In genomic region chr14:56338674-56339073, GRCh38 we compare ENCODE assay signal across 22 cellular contexts.
DNase-seq lines count a peak whose midpoint lies in the region; ATAC-seq and TF ChIP-seq lines count a peak whose summit lies in the region.
"Had no signal": no experiment of that assay in that cellular context is flagged by ENCODE, and none has a peak within 500 bp of the region (broad histone marks: within the 10 kb centered on the region; RNA-seq: fewer than 3 reads in every experiment).

No MANE protein-coding gene starts in this region.

- H2BK20ac ChIP-seq in IMR-90 (ENCODE audit: low read depth, low read length): peak overlapping the region; percentile 99

- intact Hi-C loops in IMR-90 (cut with micrococcal nuclease): no loop called here

- H2AK9ac ChIP-seq in IMR-90 (replicated peaks; ENCODE audit: low read depth, low read length, poor library complexity): no peak overlapping the region

- CTCF ChIA-PET in IMR-90 (lab: Yijun Ruan, JAX): interaction anchor here (1.2 kb wide), 1 partner anchor 607 kb away, joined by 3 read pairs; no protein-coding TSS in a partner anchor

- no peaks in the 10 kb centered on the region for H3K79me1 ChIP-seq in IMR-90 (ENCODE audit: low read depth in 1 of 2, low read length in 2 of 2)

- H3K36me3 Mint-ChIP-seq in glutamatergic neuron (ENCODE audit: unreplicated experiment): no peaks in the 10 kb centered on the region
- no peaks in the 10 kb centered on the region for H3K36me3 Mint-ChIP-seq in mesothelial cell of epicardium
- H3K36me3 Mint-ChIP-seq: IgD-negative memory B cell, T-cell had no signal

- no peak for TF ChIP-seq CTCF in IMR-90 (conservative IDR thresholded peaks at IDR 0.05; ENCODE audit: low read depth, low read length)
- TF ChIP-seq CTCF in glutamatergic neuron (IDR thresholded peaks at IDR 0.05; ENCODE audit: partially characterized antibody, unreplicated experiment): no peak
- TF ChIP-seq CTCF in mesothelial cell of epicardium (IDR thresholded peaks at IDR 0.05; ENCODE audit: unreplicated experiment): no peak

- no peak overlapping the region for H3K56ac ChIP-seq in IMR-90 (ENCODE audit: extremely low read depth, insufficient read depth, low read length)

- no peaks in the 10 kb centered on the region for H3K27me3 ChIP-seq in IMR-90 (ENCODE audit: control insufficient read depth, insufficient read depth, low read length)

- peaks cover 34% of the 10 kb centered on the region for H3K4me1 ChIP-seq in IMR-90 (ENCODE audit: control insufficient read depth, insufficient read depth, low read length)

- peak overlapping the region; percentile 83 for H2BK5ac ChIP-seq in IMR-90 (ENCODE audit: low read depth, low read length, poor library complexity, severe bottlenecking)

- no peak overlapping the region for H3K4me2 ChIP-seq in IMR-90 (ENCODE audit: low read depth, low read length)

- in situ Hi-C loops in IMR-90 (cut with MboI; ENCODE audit: low sequenced_read_pairs): loop anchor here (5.0 to 25.0 kb wide), 2 partner anchors 631 to 901 kb away; partner anchors contain the start of gene TBPL2

- no peak for TF ChIP-seq POLR2A in IMR-90 (IDR thresholded peaks at IDR 0.05; ENCODE audit: low read depth, low read length)

- peak overlapping the region; percentile 4 for H2AFZ ChIP-seq in IMR-90 (replicated peaks; ENCODE audit: low read length, poor library complexity)

- no peak overlapping the region for H3K4me3 ChIP-seq in IMR-90 (ENCODE audit: insufficient read depth, low read depth, low read length)

- no peaks in the 10 kb centered on the region for H3K36me3 ChIP-seq in IMR-90 (ENCODE audit: control insufficient read depth, insufficient read depth, low read length)

- peak overlapping the region; percentile 94 for H2BK15ac ChIP-seq in IMR-90 (ENCODE audit: low read depth, low read length)

- H3K27ac Mint-ChIP-seq in glutamatergic neuron (ENCODE audit: unreplicated experiment) (peak overlapping the region; percentile 74), mesothelial cell of epicardium (no peak overlapping the region)
- H3K27ac Mint-ChIP-seq: B cell, IgD-negative memory B cell, T-cell had no signal

- TF ChIP-seq RAD21 in IMR-90 (IDR thresholded peaks at IDR 0.05; ENCODE audit: low read length): no peak

- H4K20me1 ChIP-seq in IMR-90 (ENCODE audit: insufficient read depth, low read length): no peaks in the 10 kb centered on the region

- peak overlapping the region; percentile 71; the same call in 1 of the 2 replicates for H3K27ac ChIP-seq in IMR-90 (ENCODE audit: insufficient read depth, low read length)

- peak overlapping the region; percentile 96 for H4K91ac ChIP-seq in IMR-90 (ENCODE audit: insufficient read depth, low read depth, low read length)

- H3K27me3 Mint-ChIP-seq in glutamatergic neuron (ENCODE audit: unreplicated experiment) (peaks cover 6% of the 10 kb centered on the region), mesothelial cell of epicardium (ENCODE audit: low read depth) (no peaks in the 10 kb centered on the region)
- H3K27me3 Mint-ChIP-seq: B cell, IgD-negative memory B cell, T-cell had no signal

- peak overlapping the region; percentile 94; the same call in 1 of the 2 replicates for H2AK5ac ChIP-seq in IMR-90 (ENCODE audit: low read depth, low read length)

- H3K9me3 ChIP-seq in IMR-90 (ENCODE audit: control insufficient read depth, insufficient read depth, low read length): no peaks in the 10 kb centered on the region

- peaks cover 21% of the 10 kb centered on the region for H3K9me1 ChIP-seq in IMR-90 (ENCODE audit: insufficient read depth, low read length)

- POLR2A ChIA-PET in IMR-90 (lab: Charles Lee; ENCODE audit: unreplicated experiment): no interaction called here

- dilution Hi-C loops in IMR-90 (cut with HindIII; ENCODE audit: low sequenced_read_pairs, unreplicated experiment): no loop called here

- DNase-seq in DMS153 (lab: John Stamatoyannopoulos, UW) (peak; percentile 40), DMS153 treated with DMSO at 0.1 percent for 48 hours (lab: John Stamatoyannopoulos, UW; ENCODE audit: unreplicated experiment) (no peak), IMR-90 (peak; percentile 44), NCI-H82 (lab: John Stamatoyannopoulos, UW) (peak; percentile 88), glutamatergic neuron (no peak), mesothelial cell of epicardium (ENCODE audit: low spot score in 2 of 2, unreplicated experiment in 2 of 2) (no peak)
- DNase-seq in stimulated activated naive CD4-positive, alpha-beta T cell (lab: John Stamatoyannopoulos, UW): no peak
- DNase-seq: 8988T, COR-L47, DMS79 treated with DMSO at 0.1 percent for 48 hours, H7, Kasumi-1, NCI-H1092 treated with DMSO at 0.1 percent for 48 hours, NCI-H2107, NCI-H748 treated with DMSO at 0.1 percent for 48 hours, RPMI8226, SHP77 treated with DMSO at 0.1 percent for 48 hours, T-cell had no signal

- H3K9me3 Mint-ChIP-seq in glutamatergic neuron (ENCODE audit: unreplicated experiment): peaks cover 2% of the 10 kb centered on the region
- no peaks in the 10 kb centered on the region for H3K9me3 Mint-ChIP-seq in mesothelial cell of epicardium
- H3K9me3 Mint-ChIP-seq: IgD-negative memory B cell, T-cell had no signal

- H3K9ac ChIP-seq in IMR-90 (ENCODE audit: low read depth, low read length): no peak overlapping the region

- peak overlapping the region; percentile 84 for H3K14ac ChIP-seq in IMR-90 (replicated peaks; ENCODE audit: low read depth, low read length)

- H3K23ac ChIP-seq in IMR-90 (ENCODE audit: low read depth, low read length): peak overlapping the region; percentile 73

- H4K8ac ChIP-seq in IMR-90 (ENCODE audit: low read depth in 2 of 2, low read length in 2 of 2): peak overlapping the region; percentile 29 to 84

- WGBS in IMR-90 (ENCODE audit: extremely low coverage in 2 of 2, insufficient read length in 1 of 2), 2 experiments: 78% methylated on average over 3 of the region's 4 CpGs; no CpG with 5 or more reads in 1 of the 2 experiments

- H3K4me1 Mint-ChIP-seq in glutamatergic neuron (ENCODE audit: low read depth, unreplicated experiment) (peaks cover 31% of the 10 kb centered on the region), mesothelial cell of epicardium (peaks cover 2% of the 10 kb centered on the region)

- peak overlapping the region; percentile 95 for H3K4ac ChIP-seq in IMR-90 (ENCODE audit: low read depth, low read length)

- peak overlapping the region; percentile 92 for H3K18ac ChIP-seq in IMR-90 (ENCODE audit: low read depth, low read length)

- peak overlapping the region; percentile 97 for H2BK120ac ChIP-seq in IMR-90 (ENCODE audit: low read depth, low read length)

- BruUV-seq in IMR-90 (replicated peaks; lab: Mats Ljungman, UMichigan): no TSS peak

- H4K5ac ChIP-seq in IMR-90 (ENCODE audit: low read depth, low read length): peak overlapping the region; percentile 90

- H3K4me3 Mint-ChIP-seq in glutamatergic neuron (ENCODE audit: unreplicated experiment): no peak overlapping the region
- no peak overlapping the region for H3K4me3 Mint-ChIP-seq in mesothelial cell of epicardium
- H3K4me3 Mint-ChIP-seq: B cell, IgD-negative memory B cell, T-cell had no signal

- no peak for ATAC-seq in IMR-90 (ENCODE audit: low read depth)
- no peak for ATAC-seq in GM19324 (IDR thresholded peaks at IDR 0.05; ENCODE audit: low FRiP score, unreplicated experiment)
- ATAC-seq: SK-N-SH treated with all-trans-retinoic acid at 6 μM for 48 hours, T-cell had no signal

TF ChIP-seq in IMR-90, 13 proteins besides CTCF, POLR2A, EP300 and RAD21:
- TF ChIP-seq RCOR1 (IDR thresholded peaks at IDR 0.05; ENCODE audit: insufficient replicate concordance, low read length): no peak
- no peak for TF ChIP-seq MAFK (IDR thresholded peaks at IDR 0.05; ENCODE audit: low read depth, low read length)
- TF ChIP-seq USF2 (IDR thresholded peaks at IDR 0.05; ENCODE audit: low read depth, low read length): no peak

Comparison
In these comparisons a context has a peak if more than half of its experiments do, and no peak if none do; other contexts are left out.
1. DNase-seq: peak in DMS153 (single experiment), IMR-90 (single experiment) and NCI-H82 (single experiment); none in DMS153 treated with DMSO at 0.1 percent for 48 hours (single experiment), glutamatergic neuron (single experiment), stimulated activated naive CD4-positive, alpha-beta T cell (0 of 6) and mesothelial cell of epicardium (0 of 2).